21 cellular contexts compared by ENCODE assay signal in the genomic region with DNA sequence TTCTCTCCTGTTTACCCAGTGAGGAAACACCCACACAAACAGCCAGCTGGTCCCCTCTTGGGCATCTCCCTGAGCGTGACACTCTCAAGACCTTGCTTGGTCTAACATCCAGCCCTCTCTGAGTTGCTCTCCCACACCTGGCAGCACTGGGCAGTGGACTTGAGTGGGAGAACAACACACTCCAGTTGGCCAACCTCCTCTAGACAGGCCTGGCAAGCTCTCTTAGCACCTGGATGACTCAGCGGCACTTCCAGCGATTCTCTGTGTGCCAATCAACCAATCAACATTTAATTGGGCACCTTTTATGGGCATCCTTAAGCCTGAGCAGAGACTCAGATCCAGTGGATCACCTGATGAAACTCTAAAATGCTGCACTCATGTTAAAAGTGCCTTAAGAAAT.
A peak's percentile ranks its signal among the peaks of the same experiment; 100 is the strongest.
DNase-seq lines count a peak whose midpoint lies in the region; ATAC-seq and TF ChIP-seq lines count a peak whose summit lies in the region.
"Had no signal": no experiment of that assay in that cellular context is flagged by ENCODE, and none has a peak within 500 bp of the region (broad histone marks: within the 10 kb centered on the region; RNA-seq: fewer than 3 reads in every experiment).

No MANE protein-coding gene starts in this region.

- peak overlapping the region; percentile 71 to 98 (median 86) for H3K27ac ChIP-seq in heart right ventricle
- H3K27ac ChIP-seq in caudate nucleus (ENCODE audit: low read depth, low read length), result peak overlapping the region; percentile 95
- no peak overlapping the region for H3K27ac ChIP-seq in mesenchymal stem cell (ENCODE audit: low read length, poor library complexity, severe bottlenecking)
- no peak overlapping the region for H3K27ac ChIP-seq in upper lobe of right lung
- H3K27ac ChIP-seq in colonic mucosa, result no peak overlapping the region
- H3K27ac ChIP-seq: body of pancreas, C4-2B, spleen had no signal

- H3K79me1 ChIP-seq in mesenchymal stem cell (replicated peaks; ENCODE audit: low read length, poor library complexity, severe bottlenecking), result no peaks in the 10 kb centered on the region

- no peak overlapping the region for H3K9ac ChIP-seq in mesenchymal stem cell (ENCODE audit: low read length)
- H3K9ac ChIP-seq in colonic mucosa (ENCODE audit: low read depth in 2 of 2, low read length in 2 of 2), result no peak overlapping the region

- H2BK12ac ChIP-seq in mesenchymal stem cell (ENCODE audit: low read length in 2 of 2), result peak overlapping the region in 1 of 2 experiments; percentile 74

- no peak overlapping the region for H3K23ac ChIP-seq in mesenchymal stem cell (ENCODE audit: low read length in 2 of 2)

- intact Hi-C loops in heart right ventricle (cut with DNase I) (loop anchor here (5.0 to 10.0 kb wide), 9 partner anchors 74 to 767 kb away; a partner anchor contains a TSS), left cardiac atrium (cut with DNase I) (no loop called here), upper lobe of right lung (cut with DNase I) (no loop called here), colonic mucosa (cut with DNase I) (no loop called here)

- H3K4me1 ChIP-seq in heart right ventricle (peaks cover 26 to 86% (median 60%) of the 10 kb centered on the region in 9 donors), mesenchymal stem cell (ENCODE audit: control insufficient read depth, insufficient read depth, low read depth, low read length) (peaks cover 4% of the 10 kb centered on the region), upper lobe of right lung (peaks cover 24% of the 10 kb centered on the region), colonic mucosa (no peaks in the 10 kb centered on the region)
- H3K4me1 ChIP-seq: body of pancreas had no signal

- DNase-seq in heart right ventricle, result no peak
- no peak for DNase-seq in left cardiac atrium
- no peak for DNase-seq in caudate nucleus (lab: John Stamatoyannopoulos, UW)
- no peak for DNase-seq in mesenchymal stem cell
- DNase-seq in upper lobe of right lung, result peak; percentile 77
- no peak for DNase-seq in colonic mucosa
- DNase-seq in EL, result no peak
- DNase-seq: activated CD4-positive, alpha-beta T cell treated with anti-CD3 and anti-CD28 coated beads, Interleukin-2, amount 10 ng/mL, durations not matched to agents 24 days and 14 days; body of pancreas; dermis blood vessel endothelial cell; foreskin melanocyte; left colon; mucosa of descending colon; NCI-H1105 treated with DMSO at 0.1 percent for 48 hours; NCI-H2171; spleen; stimulated activated CD4-positive, alpha-beta T cell treated with anti-CD3 and anti-CD28 coated beads, Interleukin-4, amount 100 ng/mL, for 4 hours had no signal

- H2BK15ac ChIP-seq in mesenchymal stem cell (ENCODE audit: low read depth, poor library complexity, severe bottlenecking), result no peak overlapping the region

- H4K8ac ChIP-seq in mesenchymal stem cell (ENCODE audit: low read length), result no peak overlapping the region

- H3K14ac ChIP-seq in mesenchymal stem cell (ENCODE audit: low read length in 2 of 2), result no peak overlapping the region

- H3K27me3 ChIP-seq in heart right ventricle (no peaks in the 10 kb centered on the region), mesenchymal stem cell (ENCODE audit: control insufficient read depth in 1 of 2, insufficient read depth in 1 of 2, low read length in 2 of 2) (no peaks in the 10 kb centered on the region), upper lobe of right lung (no peaks in the 10 kb centered on the region), colonic mucosa (no peaks in the 10 kb centered on the region)
- H3K27me3 ChIP-seq: body of pancreas, SJSA1 had no signal

- peak overlapping the region; percentile 39 for H2AK5ac ChIP-seq in mesenchymal stem cell (ENCODE audit: low read length, severe bottlenecking)

- ATAC-seq in heart right ventricle (no peak), left cardiac atrium (no peak), upper lobe of right lung (peak; percentile 87), HG03460 (IDR thresholded peaks at IDR 0.05; ENCODE audit: unreplicated experiment) (no peak)
- ATAC-seq: body of pancreas, GM12878, left colon, mucosa of descending colon had no signal

- TF ChIP-seq CTCF in heart right ventricle (IDR thresholded peaks at IDR 0.05) (no peak), upper lobe of right lung (IDR thresholded peaks at IDR 0.05) (no peak), colonic mucosa (IDR thresholded peaks at IDR 0.05) (no peak)

- H3K4me3 ChIP-seq in heart right ventricle, result no peak overlapping the region
- H3K4me3 ChIP-seq in mesenchymal stem cell (ENCODE audit: insufficient read depth in 1 of 2, low read depth in 1 of 2, low read length in 2 of 2), result no peak overlapping the region
- no peak overlapping the region for H3K4me3 ChIP-seq in upper lobe of right lung
- no peak overlapping the region for H3K4me3 ChIP-seq in colonic mucosa
- H3K4me3 ChIP-seq: body of pancreas, GM12878, mucosa of descending colon, SJSA1, spleen had no signal

- no peak overlapping the region for H3K4ac ChIP-seq in mesenchymal stem cell (ENCODE audit: low read depth in 1 of 2, low read length in 2 of 2)

- no peak overlapping the region for H2BK5ac ChIP-seq in mesenchymal stem cell (ENCODE audit: low read depth, low read length, poor library complexity, severe bottlenecking)

- no peak overlapping the region for H4K91ac ChIP-seq in mesenchymal stem cell (ENCODE audit: low read length)

- H2BK120ac ChIP-seq in mesenchymal stem cell (ENCODE audit: low read depth, low read length), result no peak overlapping the region

- WGBS in heart right ventricle, 2 donors, result 82 to 83% methylated on average over 3 of the region's 3 CpGs
- WGBS in mesenchymal stem cell, result 93% methylated on average over 3 of the region's 3 CpGs

- no peaks in the 10 kb centered on the region for H3K36me3 ChIP-seq in heart right ventricle
- H3K36me3 ChIP-seq in mesenchymal stem cell (ENCODE audit: control insufficient read depth in 1 of 2, insufficient read depth in 2 of 2, low read depth in 1 of 2, low read length in 2 of 2), result no peaks in the 10 kb centered on the region
- no peaks in the 10 kb centered on the region for H3K36me3 ChIP-seq in upper lobe of right lung
- H3K36me3 ChIP-seq in colonic mucosa, result no peaks in the 10 kb centered on the region
- H3K36me3 ChIP-seq: SJSA1, spleen had no signal

- H3K9me3 ChIP-seq in heart right ventricle, result no peaks in the 10 kb centered on the region
- no peaks in the 10 kb centered on the region for H3K9me3 ChIP-seq in mesenchymal stem cell (ENCODE audit: control insufficient read depth, low read length)
- no peaks in the 10 kb centered on the region for H3K9me3 ChIP-seq in upper lobe of right lung
- H3K9me3 ChIP-seq in colonic mucosa, result no peaks in the 10 kb centered on the region
- H3K9me3 ChIP-seq: body of pancreas, mucosa of descending colon, SJSA1, spleen had no signal

- H2AFZ ChIP-seq in mesenchymal stem cell (ENCODE audit: low read depth, low read length), result no peak overlapping the region

- no peak overlapping the region for H3K18ac ChIP-seq in mesenchymal stem cell (ENCODE audit: low read depth in 1 of 2, low read length in 2 of 2)

- no peak overlapping the region for H3K4me2 ChIP-seq in mesenchymal stem cell (ENCODE audit: low read length, poor library complexity, severe bottlenecking)

Comparison
In these comparisons a context has a peak if more than half of its experiments do, and no peak if none do; other contexts are left out.
1. intact Hi-C loops: an anchor here in heart right ventricle (5.0 to 10.0 kb wide); none called in left cardiac atrium, upper lobe of right lung and colonic mucosa.
2. H3K27ac ChIP-seq: peak in heart right ventricle (10 of 10) and caudate nucleus (single experiment); none in mesenchymal stem cell (single experiment), upper lobe of right lung (single experiment) and colonic mucosa (single experiment).